In the genomic region with DNA sequence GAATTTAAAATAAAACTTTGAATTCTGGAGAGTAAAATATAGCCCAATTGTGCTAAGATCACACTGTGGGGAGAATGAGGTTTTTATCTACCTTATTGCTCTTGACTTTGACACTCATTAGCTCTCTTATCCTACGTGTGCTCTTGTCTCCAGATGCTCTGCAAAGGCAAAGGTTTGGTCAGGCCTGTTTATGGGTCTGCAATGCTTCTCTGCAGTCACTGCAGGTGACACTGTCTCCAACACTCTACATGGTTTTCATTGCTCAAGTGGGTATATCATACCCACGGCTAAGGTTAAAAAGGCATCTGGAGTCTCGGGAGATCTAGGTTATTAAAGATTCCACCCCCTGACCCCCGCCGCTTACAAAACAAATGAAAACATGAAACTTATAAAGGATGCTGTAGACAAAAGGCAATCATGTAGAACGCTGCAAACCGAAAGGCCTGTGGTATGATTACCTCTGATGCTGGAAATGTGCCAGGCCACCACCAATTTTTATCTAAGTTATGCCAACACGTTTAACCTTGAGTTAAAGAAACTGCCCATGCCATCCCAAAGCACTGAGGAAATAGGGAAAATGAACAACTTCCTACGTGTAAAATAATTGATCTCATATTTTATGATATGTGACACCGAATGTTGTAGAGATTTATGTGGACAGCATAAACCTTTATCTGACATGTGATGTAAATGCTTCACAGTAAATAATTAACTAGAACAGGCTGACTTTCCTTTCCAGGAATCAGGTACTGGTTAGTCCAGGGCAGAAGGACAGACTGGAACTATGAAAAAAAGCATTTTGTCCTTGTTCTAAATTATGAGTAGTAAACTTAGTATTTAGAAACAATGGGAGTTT, we compare ENCODE assay signal across 19 cellular contexts.
DNase-seq lines count a peak whose midpoint lies in the region; ATAC-seq and TF ChIP-seq lines count a peak whose summit lies in the region.
"Had no signal": no experiment of that assay in that cellular context is flagged by ENCODE, and none has a peak within 500 bp of the region (broad histone marks: within the 10 kb centered on the region; RNA-seq: fewer than 3 reads in every experiment).

No MANE protein-coding gene starts in this region.

- H3K36me3 Mint-ChIP-seq in progenitor cell of endocrine pancreas (ENCODE audit: insufficient read depth), result no peaks in the 10 kb centered on the region
- H3K36me3 Mint-ChIP-seq in activated T-cell treated with anti-CD3 and anti-CD28 coated beads, Interleukin-2, amount 50 U/mL, for 4 hours (ENCODE audit: insufficient read depth), result no peaks in the 10 kb centered on the region
- H3K36me3 Mint-ChIP-seq: activated naive CD8-positive, alpha-beta T cell treated with anti-CD3 and anti-CD28 coated beads, Interleukin-2, amount 10 ng/mL, durations not matched to agents 7 days and 5 days; natural killer cell had no signal

- peak; percentile 41 for DNase-seq in HuH-7 (ENCODE audit: low spot score)
- peak; percentile 14 for DNase-seq in NCI-H2227 (lab: John Stamatoyannopoulos, UW; ENCODE audit: unreplicated experiment)
- DNase-seq in epithelial cell of proximal tubule (ENCODE audit: low read depth), result peak; percentile 67
- no peak for DNase-seq in progenitor cell of endocrine pancreas (ENCODE audit: low spot score, unreplicated experiment)
- no peak for DNase-seq in T-helper 9 cell
- DNase-seq in activated T-cell treated with anti-CD3 and anti-CD28 coated beads, Interleukin-2, amount 50 U/mL, for 4 hours, result no peak
- no peak for DNase-seq in thyroid gland
- DNase-seq: activated naive CD8-positive, alpha-beta T cell treated with anti-CD3 and anti-CD28 coated beads, Interleukin-2, amount 10 ng/mL, durations not matched to agents 7 days and 5 days; activated T-cell treated with anti-CD3 and anti-CD28 coated beads, Interleukin-2, amount 50 U/mL, for 24 hours; effector memory CD8-positive, alpha-beta T cell; KG1; natural killer cell; NCI-H2081; psoas muscle; SK-N-SH; stimulated activated CD4-positive, alpha-beta T cell treated with anti-CD3 and anti-CD28 coated beads, Interleukin-15, amount 100 ng/mL, for 24 hours had no signal

- no peak overlapping the region for H3K27ac ChIP-seq in thyroid gland
- H3K27ac ChIP-seq: cardiac muscle cell, psoas muscle had no signal

- intact Hi-C loops in thyroid gland (cut with DNase I), result no loop called here

- H3K4me3 ChIP-seq in epithelial cell of proximal tubule (ENCODE audit: low read depth, low read length) (no peak overlapping the region), thyroid gland (replicated peaks in 1 of 3) (no peak overlapping the region)
- H3K4me3 ChIP-seq: cardiac muscle cell, lung, psoas muscle had no signal

- no peak for ATAC-seq in activated T-cell treated with anti-CD3 and anti-CD28 coated beads, Interleukin-2, amount 50 U/mL, for 4 hours
- ATAC-seq: effector memory CD8-positive, alpha-beta T cell; natural killer cell; psoas muscle had no signal

- no peak for TF ChIP-seq POLR2A in thyroid gland (IDR thresholded peaks at IDR 0.05)

- peaks cover 22% of the 10 kb centered on the region for H3K4me1 Mint-ChIP-seq in progenitor cell of endocrine pancreas (ENCODE audit: low read depth)
- H3K4me1 Mint-ChIP-seq in activated T-cell treated with anti-CD3 and anti-CD28 coated beads, Interleukin-2, amount 50 U/mL, for 4 hours (ENCODE audit: low read depth), result no peaks in the 10 kb centered on the region
- H3K4me1 Mint-ChIP-seq: activated naive CD8-positive, alpha-beta T cell treated with anti-CD3 and anti-CD28 coated beads, Interleukin-2, amount 10 ng/mL, durations not matched to agents 7 days and 5 days; B cell; natural killer cell had no signal

- no peaks in the 10 kb centered on the region for H3K27me3 Mint-ChIP-seq in progenitor cell of endocrine pancreas
- peaks cover 4% of the 10 kb centered on the region for H3K27me3 Mint-ChIP-seq in activated T-cell treated with anti-CD3 and anti-CD28 coated beads, Interleukin-2, amount 50 U/mL, for 4 hours (ENCODE audit: low read depth)
- H3K27me3 Mint-ChIP-seq: activated T-cell treated with anti-CD3 and anti-CD28 coated beads, Interleukin-2, amount 50 U/mL, for 24 hours; B cell; effector memory CD8-positive, alpha-beta T cell had no signal

- H3K4me1 ChIP-seq in thyroid gland, result no peaks in the 10 kb centered on the region
- H3K4me1 ChIP-seq: psoas muscle had no signal

- H3K36me3 ChIP-seq in thyroid gland, result no peaks in the 10 kb centered on the region
- H3K36me3 ChIP-seq: cardiac muscle cell had no signal

- no peaks in the 10 kb centered on the region for H3K9me3 Mint-ChIP-seq in progenitor cell of endocrine pancreas (ENCODE audit: low read depth)
- H3K9me3 Mint-ChIP-seq in activated T-cell treated with anti-CD3 and anti-CD28 coated beads, Interleukin-2, amount 50 U/mL, for 4 hours, result no peaks in the 10 kb centered on the region
- H3K9me3 Mint-ChIP-seq: activated naive CD8-positive, alpha-beta T cell treated with anti-CD3 and anti-CD28 coated beads, Interleukin-2, amount 10 ng/mL, durations not matched to agents 7 days and 5 days; activated T-cell treated with anti-CD3 and anti-CD28 coated beads, Interleukin-2, amount 50 U/mL, for 24 hours; effector memory CD8-positive, alpha-beta T cell; natural killer cell had no signal

- no peak overlapping the region for H3K4me3 Mint-ChIP-seq in progenitor cell of endocrine pancreas (ENCODE audit: low read depth)
- no peak overlapping the region for H3K4me3 Mint-ChIP-seq in activated T-cell treated with anti-CD3 and anti-CD28 coated beads, Interleukin-2, amount 50 U/mL, for 4 hours
- H3K4me3 Mint-ChIP-seq: activated naive CD8-positive, alpha-beta T cell treated with anti-CD3 and anti-CD28 coated beads, Interleukin-2, amount 10 ng/mL, durations not matched to agents 7 days and 5 days; activated T-cell treated with anti-CD3 and anti-CD28 coated beads, Interleukin-2, amount 50 U/mL, for 24 hours; B cell; effector memory CD8-positive, alpha-beta T cell; natural killer cell had no signal

- peak overlapping the region; percentile 24 for H3K27ac Mint-ChIP-seq in progenitor cell of endocrine pancreas
- H3K27ac Mint-ChIP-seq: activated naive CD8-positive, alpha-beta T cell treated with anti-CD3 and anti-CD28 coated beads, Interleukin-2, amount 10 ng/mL, durations not matched to agents 7 days and 5 days; activated T-cell treated with anti-CD3 and anti-CD28 coated beads, Interleukin-2, amount 50 U/mL, for 24 hours; B cell; effector memory CD8-positive, alpha-beta T cell; natural killer cell had no signal

- H3K27me3 ChIP-seq in thyroid gland, result no peaks in the 10 kb centered on the region
- H3K27me3 ChIP-seq: cardiac muscle cell had no signal

- WGBS in thyroid gland, 2 donors, result 65 to 71% methylated on average over 10 of the region's 10 CpGs

- TF ChIP-seq CTCF in epithelial cell of proximal tubule (conservative IDR thresholded peaks at IDR 0.05; ENCODE audit: low read depth, low read length) (no peak), progenitor cell of endocrine pancreas (IDR thresholded peaks at IDR 0.05; ENCODE audit: unreplicated experiment) (no peak), thyroid gland (IDR thresholded peaks at IDR 0.05) (no peak)

- no peaks in the 10 kb centered on the region for H3K9me3 ChIP-seq in thyroid gland
- H3K9me3 ChIP-seq: psoas muscle, SK-N-SH had no signal

Comparison
In these comparisons a context has a peak if more than half of its experiments do, and no peak if none do; other contexts are left out.
1. DNase-seq: peak in HuH-7 (single experiment), NCI-H2227 (single experiment) and epithelial cell of proximal tubule (single experiment); none in progenitor cell of endocrine pancreas (single experiment), T-helper 9 cell (single experiment), activated T-cell treated with anti-CD3 and anti-CD28 coated beads, Interleukin-2, amount 50 U/mL, for 4 hours (single experiment) and thyroid gland (0 of 2).